Comparison of ENCODE assay signal across 8 cellular contexts in genomic region chr19:16659832-16660708, GRCh38. TPM values are rescaled to one million over a fixed set of nuclear protein-coding genes. Genes with fewer than 3 reads are reported as not detected.
DNase-seq lines count a peak whose midpoint lies in the region; ATAC-seq and TF ChIP-seq lines count a peak whose summit lies in the region.

SMIM7 (minus strand) TSS chr19:16660144; CDS start chr19:16660110, 34 bp downstream.

- intact Hi-C loops in activated CD4-positive, alpha-beta T cell treated with anti-CD3 and anti-CD28 coated beads, Interleukin-2, amount 10 ng/mL, durations not matched to agents 24 days and 14 days (cut with micrococcal nuclease): loop anchor here (2.0 to 5.0 kb wide), 2 partner anchors 31 to 88 kb away; partner anchors contain the start of genes MED26 and SLC35E1

- DNase-seq in NCI-H526 treated with DMSO at 0.1 percent for 48 hours (lab: John Stamatoyannopoulos, UW): peak; percentile 86
- peak; percentile 99 for DNase-seq in activated CD4-positive, alpha-beta T cell treated with anti-CD3 and anti-CD28 coated beads, Interleukin-2, amount 10 ng/mL, durations not matched to agents 24 days and 14 days
- DNase-seq in coronary artery (ENCODE audit: low spot score): peak; percentile 99
- peak; percentile 96 to 97 for DNase-seq in stimulated activated CD4-positive, alpha-beta T cell treated with anti-CD3 and anti-CD28 coated beads, Interleukin-1b, Interleukin-23, amount 100 ng/mL, for 4 hours (ENCODE audit: low read depth in 2 of 2)

- ATAC-seq in GM19324 (IDR thresholded peaks at IDR 0.05; ENCODE audit: low FRiP score, unreplicated experiment): peak; percentile 90
- peak; percentile 73 for ATAC-seq in HG03469 (IDR thresholded peaks at IDR 0.05; ENCODE audit: unreplicated experiment)

- H3K27ac ChIP-seq in BLaER1 treated with 17β-estradiol and CSF1 and Interleukin-3, amounts not matched to agents 10 nM and 100 nM: peak within 1 kb of the TSS; percentile 77 to 95 (median 84)
- H3K27ac ChIP-seq in coronary artery: peak within 1 kb of the TSS; percentile 62 to 96
- H3K27ac ChIP-seq in layer of hippocampus (ENCODE audit: low read depth, low read length): peak within 1 kb of the TSS; percentile 97

- peak within 1 kb of the TSS; percentile 98 for H3K4me3 Mint-ChIP-seq in activated CD4-positive, alpha-beta T cell treated with anti-CD3 and anti-CD28 coated beads, Interleukin-2, amount 10 ng/mL, durations not matched to agents 24 days and 14 days

- peaks cover 23% of the 10 kb centered on the region for H3K27me3 Mint-ChIP-seq in activated CD4-positive, alpha-beta T cell treated with anti-CD3 and anti-CD28 coated beads, Interleukin-2, amount 10 ng/mL, durations not matched to agents 24 days and 14 days

- H3K4me2 ChIP-seq in BLaER1 treated with 17β-estradiol and CSF1 and Interleukin-3, amounts not matched to agents 10 nM and 100 nM: peak within 1 kb of the TSS; percentile 96 to 100 (median 100)

- H3K36me3 Mint-ChIP-seq in activated CD4-positive, alpha-beta T cell treated with anti-CD3 and anti-CD28 coated beads, Interleukin-2, amount 10 ng/mL, durations not matched to agents 24 days and 14 days (ENCODE audit: low read depth): peaks cover 28% of the 10 kb centered on the region

- no peaks in the 10 kb centered on the region for H3K9me3 Mint-ChIP-seq in activated CD4-positive, alpha-beta T cell treated with anti-CD3 and anti-CD28 coated beads, Interleukin-2, amount 10 ng/mL, durations not matched to agents 24 days and 14 days

- H3K9me3 ChIP-seq in BLaER1 treated with 17β-estradiol and CSF1 and Interleukin-3, amounts not matched to agents 10 nM and 100 nM (replicated peaks in 1 of 11): no peaks in the 10 kb centered on the region

- H4K20me1 ChIP-seq in BLaER1 treated with 17β-estradiol and CSF1 and Interleukin-3, amounts not matched to agents 10 nM and 100 nM: peaks cover 43 to 51% (median 46%) of the 10 kb centered on the region in 11 experiments

- H3K9ac ChIP-seq in BLaER1 treated with 17β-estradiol and CSF1 and Interleukin-3, amounts not matched to agents 10 nM and 100 nM: peak within 1 kb of the TSS; percentile 79 to 95 (median 88)

- H3K27ac Mint-ChIP-seq in activated CD4-positive, alpha-beta T cell treated with anti-CD3 and anti-CD28 coated beads, Interleukin-2, amount 10 ng/mL, durations not matched to agents 24 days and 14 days: peak within 1 kb of the TSS; percentile 97

- peaks cover 55 to 76% (median 65%) of the 10 kb centered on the region in 10 experiments for H3K4me1 ChIP-seq in BLaER1 treated with 17β-estradiol and CSF1 and Interleukin-3, amounts not matched to agents 10 nM and 100 nM

- H3K4me3 ChIP-seq in BLaER1 treated with 17β-estradiol and CSF1 and Interleukin-3, amounts not matched to agents 10 nM and 100 nM: peak within 1 kb of the TSS; percentile 70 to 88 (median 80)
- peak within 1 kb of the TSS; percentile 86 for H3K4me3 ChIP-seq in coronary artery

- H3K27me3 ChIP-seq in BLaER1 treated with 17β-estradiol and CSF1 and Interleukin-3, amounts not matched to agents 10 nM and 100 nM: no peaks in the 10 kb centered on the region
- no peaks in the 10 kb centered on the region for H3K27me3 ChIP-seq in layer of hippocampus (ENCODE audit: control insufficient read depth, insufficient read depth, low read length)

- TF ChIP-seq CTCF in coronary artery (IDR thresholded peaks at IDR 0.05): no peak

- H3K4me1 Mint-ChIP-seq in activated CD4-positive, alpha-beta T cell treated with anti-CD3 and anti-CD28 coated beads, Interleukin-2, amount 10 ng/mL, durations not matched to agents 24 days and 14 days: peaks cover 18% of the 10 kb centered on the region

- peaks cover 39 to 44% (median 42%) of the 10 kb centered on the region in 11 experiments for H3K36me3 ChIP-seq in BLaER1 treated with 17β-estradiol and CSF1 and Interleukin-3, amounts not matched to agents 10 nM and 100 nM

RNA-seq across cellular contexts. Expression of gene SMIM7, which starts in this region (rescaled TPM):
- 66.1 and 69.9 TPM in 2 replicates for total RNA-seq in activated CD4-positive, alpha-beta T cell treated with anti-CD3 and anti-CD28 coated beads, Interleukin-2, amount 10 ng/mL, durations not matched to agents 24 days and 14 days

Comparison
In these comparisons a context has a peak if more than half of its experiments do, and no peak if none do; other contexts are left out.
1. Peak in every context shown above with its lines: DNase-seq, ATAC-seq, H3K4me3 ChIP-seq and H3K27ac ChIP-seq.